ENCODE assay signal across 8 cellular contexts in genomic region chr12:89863332-89863938, GRCh38.
DNase-seq lines count a peak whose midpoint lies in the region; ATAC-seq and TF ChIP-seq lines count a peak whose summit lies in the region.

No MANE protein-coding gene starts in this region.

- H3K9me3 ChIP-seq in esophagus muscularis mucosa: no peaks in the 10 kb centered on the region

- no TSS peak for BruUV-seq in Calu3 (replicated peaks; lab: Mats Ljungman, UMichigan)

- H3K36me3 Mint-ChIP-seq in activated CD4-positive, alpha-beta T cell treated with anti-CD3 and anti-CD28 coated beads for 36 hours (ENCODE audit: low read depth): peaks cover 2% of the 10 kb centered on the region
- no peaks in the 10 kb centered on the region for H3K36me3 Mint-ChIP-seq in Calu3 (ENCODE audit: insufficient read depth, unreplicated experiment)

- peak overlapping the region; percentile 98 for H3K27ac Mint-ChIP-seq in activated CD4-positive, alpha-beta T cell treated with anti-CD3 and anti-CD28 coated beads for 36 hours
- no peak overlapping the region for H3K27ac Mint-ChIP-seq in Calu3 (ENCODE audit: unreplicated experiment)

- intact Hi-C loops in activated CD4-positive, alpha-beta T cell treated with anti-CD3 and anti-CD28 coated beads for 36 hours (cut with DNase I, micrococcal nuclease): loop anchor here (1.0 to 5.0 kb wide), 10 partner anchors 18 to 823 kb away; partner anchors contain the start of gene ATP2B1 (in 1 of the 2)
- intact Hi-C loops in esophagus muscularis mucosa (cut with DNase I): no loop called here
- intact Hi-C loops in Calu3 (cut with micrococcal nuclease; ENCODE audit: unreplicated experiment): no loop called here

- H3K27ac ChIP-seq in esophagus muscularis mucosa (replicated peaks in 1 of 4): peak overlapping the region in 3 of 4 donors; percentile 39 to 60 (median 56)

- peak overlapping the region; percentile 70 for H3K4me3 Mint-ChIP-seq in activated CD4-positive, alpha-beta T cell treated with anti-CD3 and anti-CD28 coated beads for 36 hours
- no peak overlapping the region for H3K4me3 Mint-ChIP-seq in Calu3 (ENCODE audit: low read depth, unreplicated experiment)

- CTCF ChIA-PET in activated CD4-positive, alpha-beta T cell treated with anti-CD3 and anti-CD28 coated beads for 36 hours (lab: Charles Lee): interaction anchor here (0.8 to 1.0 kb wide), 2 partner anchors 17 to 218 kb away, joined by 3 to 5 read pairs; no protein-coding TSS in a partner anchor
- CTCF ChIA-PET in Calu3 (lab: Charles Lee): no interaction called here

- peak; percentile 76 for DNase-seq in activated CD4-positive, alpha-beta T cell treated with anti-CD3 and anti-CD28 coated beads for 36 hours
- DNase-seq in esophagus muscularis mucosa (ENCODE audit: extremely low spot score): no peak
- peak; percentile 29 for DNase-seq in stimulated activated CD4-positive, alpha-beta T cell treated with anti-CD3 and anti-CD28 coated beads, Interleukin-4, amount 100 ng/mL, for 1 hour
- DNase-seq in Calu3: no peak
- no peak for DNase-seq in NCI-H2196 treated with DMSO at 0.1 percent for 48 hours (lab: John Stamatoyannopoulos, UW; ENCODE audit: unreplicated experiment)
- DNase-seq in DMS53 treated with DMSO at 0.1 percent for 48 hours (lab: John Stamatoyannopoulos, UW; ENCODE audit: unreplicated experiment): no peak

- H3K9me3 Mint-ChIP-seq in activated CD4-positive, alpha-beta T cell treated with anti-CD3 and anti-CD28 coated beads for 36 hours (ENCODE audit: low read depth): peaks cover 8% of the 10 kb centered on the region
- H3K9me3 Mint-ChIP-seq in Calu3 (ENCODE audit: low read depth, unreplicated experiment): peaks cover 2% of the 10 kb centered on the region

- TF ChIP-seq CTCF in esophagus muscularis mucosa (IDR thresholded peaks at IDR 0.05) (no peak), Calu3 (IDR thresholded peaks at IDR 0.05; ENCODE audit: unreplicated experiment) (no peak)

- H3K4me3 ChIP-seq in esophagus muscularis mucosa: no peak overlapping the region

- POLR2A ChIA-PET in activated CD4-positive, alpha-beta T cell treated with anti-CD3 and anti-CD28 coated beads for 36 hours (lab: Charles Lee): interaction anchor here (0.7 to 1.0 kb wide), 2 partner anchors 88 to 635 kb away, joined by 3 to 6 read pairs; no protein-coding TSS in a partner anchor

- WGBS in esophagus muscularis mucosa: 74% methylated on average over 9 of the region's 9 CpGs

- no peaks in the 10 kb centered on the region for H3K4me1 ChIP-seq in esophagus muscularis mucosa

- peaks cover 56% of the 10 kb centered on the region for H3K4me1 Mint-ChIP-seq in activated CD4-positive, alpha-beta T cell treated with anti-CD3 and anti-CD28 coated beads for 36 hours
- peaks cover 19% of the 10 kb centered on the region for H3K4me1 Mint-ChIP-seq in Calu3 (ENCODE audit: low read depth, unreplicated experiment)

- H3K36me3 ChIP-seq in esophagus muscularis mucosa: no peaks in the 10 kb centered on the region

- TF ChIP-seq EP300 in esophagus muscularis mucosa (IDR thresholded peaks at IDR 0.05): no peak

- peak; percentile 75 for ATAC-seq in GM19395 (IDR thresholded peaks at IDR 0.05; ENCODE audit: unreplicated experiment)
- peak; percentile 79 for ATAC-seq in HG03135 (IDR thresholded peaks at IDR 0.05; ENCODE audit: unreplicated experiment)
- peak; percentile 69 for ATAC-seq in activated CD4-positive, alpha-beta T cell treated with anti-CD3 and anti-CD28 coated beads for 36 hours

- no peak for TF ChIP-seq POLR2A in esophagus muscularis mucosa (IDR thresholded peaks at IDR 0.05; ENCODE audit: low read depth)

- no peaks in the 10 kb centered on the region for H3K27me3 Mint-ChIP-seq in activated CD4-positive, alpha-beta T cell treated with anti-CD3 and anti-CD28 coated beads for 36 hours
- no peaks in the 10 kb centered on the region for H3K27me3 Mint-ChIP-seq in Calu3 (ENCODE audit: unreplicated experiment)

- no peaks in the 10 kb centered on the region for H3K27me3 ChIP-seq in esophagus muscularis mucosa

Comparison
In these comparisons a context has a peak if more than half of its experiments do, and no peak if none do; other contexts are left out.
1. DNase-seq: peak in activated CD4-positive, alpha-beta T cell treated with anti-CD3 and anti-CD28 coated beads for 36 hours (single experiment) and stimulated activated CD4-positive, alpha-beta T cell treated with anti-CD3 and anti-CD28 coated beads, Interleukin-4, amount 100 ng/mL, for 1 hour (single experiment); none in esophagus muscularis mucosa (single experiment), Calu3 (single experiment), NCI-H2196 treated with DMSO at 0.1 percent for 48 hours (single experiment) and DMS53 treated with DMSO at 0.1 percent for 48 hours (single experiment).
2. intact Hi-C loops: an anchor here in activated CD4-positive, alpha-beta T cell treated with anti-CD3 and anti-CD28 coated beads for 36 hours (1.0 to 5.0 kb wide); none called in esophagus muscularis mucosa and Calu3.
3. Peak in every context shown above with its lines, with median percentiles within 50 percentile points of each other: ATAC-seq.